Comparison of ENCODE assay signal across 8 cellular contexts in genomic region chr7:41943098-41943577, GRCh38.
A peak's percentile ranks its signal among the peaks of the same experiment; 100 is the strongest.
DNase-seq lines count a peak whose midpoint lies in the region; ATAC-seq and TF ChIP-seq lines count a peak whose summit lies in the region.

No MANE protein-coding gene starts in this region.

- H3K27me3 ChIP-seq in dorsolateral prefrontal cortex: no peaks in the 10 kb centered on the region
- no peaks in the 10 kb centered on the region for H3K27me3 ChIP-seq in lung (ENCODE audit: control insufficient read depth, insufficient read depth)

- no peaks in the 10 kb centered on the region for H3K36me3 ChIP-seq in lung (ENCODE audit: control insufficient read depth in 2 of 2, insufficient read depth in 2 of 2, low read length in 2 of 2)

- 0 to 1% methylated on average over 16 of the region's 16 CpGs for WGBS in lung, 2 donors

- intact Hi-C loops in dorsolateral prefrontal cortex (cut with DNase I): loop anchor here (5.0 to 10.0 kb wide), 3 partner anchors 889 to 1322 kb away; no protein-coding TSS in a partner anchor

- H3K4me3 ChIP-seq in dorsolateral prefrontal cortex (peak overlapping the region in 55 of 59 donors; percentile 2 to 61 (median 39)), lung (no peak overlapping the region)

- TF ChIP-seq CTCF in dorsolateral prefrontal cortex (IDR thresholded peaks at IDR 0.05 in 54 of 56, conservative IDR thresholded peaks at IDR 0.05 in 2 of 56; ENCODE audit: low read depth in 1 of 56, partially characterized antibody in 56 of 56) (peak; percentile 66 to 99 (median 94)), lung (IDR thresholded peaks at IDR 0.05; ENCODE audit: control extremely low read depth, extremely low read depth) (peak; percentile 83)

- peak overlapping the region in 13 of 59 donors; percentile 3 to 65 (median 25) for H3K27ac ChIP-seq in dorsolateral prefrontal cortex
- H3K27ac ChIP-seq in lung (ENCODE audit: low read depth in 1 of 2, low read length in 1 of 2): no peak overlapping the region

- peak; percentile 90 for ATAC-seq in GM19023 (IDR thresholded peaks at IDR 0.05; ENCODE audit: unreplicated experiment)
- peak; percentile 93 for ATAC-seq in HG03135 (IDR thresholded peaks at IDR 0.05; ENCODE audit: unreplicated experiment)
- ATAC-seq in lung (ENCODE audit: insufficient read depth, low FRiP score): peak; percentile 85

- no peaks in the 10 kb centered on the region for H3K9me3 ChIP-seq in lung (ENCODE audit: control insufficient read depth in 2 of 2, insufficient read depth in 1 of 2, low read length in 1 of 2)

- peaks cover 0 to 2% of the 10 kb centered on the region in 2 donors for H3K4me1 ChIP-seq in lung (ENCODE audit: control insufficient read depth in 2 of 2, insufficient read depth in 2 of 2, low read length in 2 of 2)

- peak; percentile 58 for DNase-seq in AML-193 (lab: John Stamatoyannopoulos, UW)
- peak; percentile 77 for DNase-seq in NCI-H460 (ENCODE audit: extremely low read depth, low read depth)
- peak; percentile 50 to 63 for DNase-seq in activated CD4-positive, alpha-beta T cell treated with anti-CD3 and anti-CD28 coated beads, Interleukin-2, amount 50 U/mL, for 24 hours (ENCODE audit: low read depth in 1 of 2, low spot score in 1 of 2)
- DNase-seq in dorsolateral prefrontal cortex: peak; percentile 68 to 89 (median 80)
- DNase-seq in lung (ENCODE audit: low spot score): peak; percentile 85
- peak; percentile 24 to 47 (median 40) for DNase-seq in stimulated activated CD4-positive, alpha-beta T cell treated with anti-CD3 and anti-CD28 coated beads, TNF-alpha, amount 100 ng/mL, for 4 hours (ENCODE audit: low read depth in 3 of 3)
